Comparison of ENCODE assay signal across 14 cellular contexts in genomic region chr15:45980376-45980775, GRCh38.
A peak's percentile ranks its signal among the peaks of the same experiment; 100 is the strongest.
DNase-seq lines count a peak whose midpoint lies in the region; ATAC-seq and TF ChIP-seq lines count a peak whose summit lies in the region.
"Had no signal": no experiment of that assay in that cellular context is flagged by ENCODE, and none has a peak within 500 bp of the region (broad histone marks: within the 10 kb centered on the region; RNA-seq: fewer than 3 reads in every experiment).

No MANE protein-coding gene starts in this region.

- H3K9me3 Mint-ChIP-seq in natural killer cell treated with Interleukin-12 subunit alpha and Interleukin-12 subunit beta and Interleukin-15 and Interleukin-18, amount 100 ng/mL, for 72 hours: peaks cover 10% of the 10 kb centered on the region

- H3K4me1 ChIP-seq in PC-3 (ENCODE audit: insufficient read depth, low read length) (peaks cover 6% of the 10 kb centered on the region; the same call in 1 of the 2 replicates), RWPE2 (ENCODE audit: insufficient read depth, poor library complexity, severe bottlenecking) (peaks cover 6% of the 10 kb centered on the region), esophagus muscularis mucosa (no peaks in the 10 kb centered on the region)

- H3K27ac Mint-ChIP-seq in natural killer cell treated with Interleukin-12 subunit alpha and Interleukin-12 subunit beta and Interleukin-15 and Interleukin-18, amount 100 ng/mL, for 72 hours: no peak overlapping the region
- H3K27ac Mint-ChIP-seq: CD4-positive, alpha-beta memory T cell; GM23338; H9 had no signal

- TF ChIP-seq CTCF in PC-3 (conservative IDR thresholded peaks at IDR 0.05; ENCODE audit: low read depth, low read length) (no peak), RWPE2 (IDR thresholded peaks at IDR 0.05; ENCODE audit: poor library complexity, severe bottlenecking) (no peak), esophagus muscularis mucosa (IDR thresholded peaks at IDR 0.05) (no peak)

- H3K36me3 Mint-ChIP-seq in natural killer cell treated with Interleukin-12 subunit alpha and Interleukin-12 subunit beta and Interleukin-15 and Interleukin-18, amount 100 ng/mL, for 72 hours: no peaks in the 10 kb centered on the region
- H3K36me3 Mint-ChIP-seq: CD4-positive, alpha-beta memory T cell had no signal

- no peak for TF ChIP-seq EP300 in esophagus muscularis mucosa (IDR thresholded peaks at IDR 0.05)

- BruUV-seq in PC-3 (replicated peaks; lab: Mats Ljungman, UMichigan): no TSS peak

- WGBS in esophagus muscularis mucosa: 98% methylated on average over 4 of the region's 4 CpGs

- POLR2A ChIA-PET in PC-3 (lab: Charles Lee; ENCODE audit: unreplicated experiment): no interaction called here

- H3K4me2 ChIP-seq in PC-3 (ENCODE audit: low read length): 0 out of 2 replicates have a peak overlapping the region, but pooled peaks have one; percentile 1
- H3K4me2 ChIP-seq: GM23338 had no signal

- no peaks in the 10 kb centered on the region for H3F3A ChIP-seq in PC-3 (ENCODE audit: low read length, unreplicated experiment)

- H3K9me2 ChIP-seq in PC-3 (replicated peaks; ENCODE audit: low read length): no peaks in the 10 kb centered on the region

- TF ChIP-seq POLR2A in esophagus muscularis mucosa (IDR thresholded peaks at IDR 0.05; ENCODE audit: low read depth): no peak

- H4K20me1 ChIP-seq in PC-3 (ENCODE audit: low read length): no peaks in the 10 kb centered on the region

- no peak overlapping the region for H3K4me3 Mint-ChIP-seq in natural killer cell treated with Interleukin-12 subunit alpha and Interleukin-12 subunit beta and Interleukin-15 and Interleukin-18, amount 100 ng/mL, for 72 hours
- H3K4me3 Mint-ChIP-seq: CD4-positive, alpha-beta memory T cell; GM23338; H9 had no signal

- no peak overlapping the region for H3K27ac ChIP-seq in PC-3 (ENCODE audit: low read length)
- H3K27ac ChIP-seq in RWPE2 (ENCODE audit: poor library complexity, severe bottlenecking): no peak overlapping the region
- no peak overlapping the region for H3K27ac ChIP-seq in esophagus muscularis mucosa (replicated peaks in 1 of 4)

- H2AFZ ChIP-seq in PC-3 (ENCODE audit: low read length): no peak overlapping the region
- H2AFZ ChIP-seq: GM23338 had no signal

- intact Hi-C loops in PC-3 (cut with micrococcal nuclease) (no loop called here), esophagus muscularis mucosa (cut with DNase I) (no loop called here)

- no peaks in the 10 kb centered on the region for H3K4me1 Mint-ChIP-seq in natural killer cell treated with Interleukin-12 subunit alpha and Interleukin-12 subunit beta and Interleukin-15 and Interleukin-18, amount 100 ng/mL, for 72 hours (ENCODE audit: low read depth in 2 of 2)
- H3K4me1 Mint-ChIP-seq: CD4-positive, alpha-beta memory T cell; GM23338; H9 had no signal

- no peaks in the 10 kb centered on the region for H3K9me3 ChIP-seq in PC-3 (ENCODE audit: low read length)
- H3K9me3 ChIP-seq in RWPE2 (ENCODE audit: severe bottlenecking): no peaks in the 10 kb centered on the region
- H3K9me3 ChIP-seq in esophagus muscularis mucosa: peaks cover 0 to 6% (median 0%) of the 10 kb centered on the region in 4 donors

- ATAC-seq in PC-3 (no peak), RWPE2 (ENCODE audit: low read depth) (peak; percentile 70)
- ATAC-seq in natural killer cell treated with Interleukin-12 subunit alpha and Interleukin-12 subunit beta and Interleukin-15 and Interleukin-18, amount 100 ng/mL, for 72 hours: no peak
- ATAC-seq: GM23338, HCT116 had no signal

- no peak overlapping the region for H3K4me3 ChIP-seq in PC-3 (ENCODE audit: low read length)
- H3K4me3 ChIP-seq in RWPE2 (ENCODE audit: severe bottlenecking): no peak overlapping the region
- H3K4me3 ChIP-seq in esophagus muscularis mucosa: no peak overlapping the region
- H3K4me3 ChIP-seq: GM23338 had no signal

- DNase-seq in PC-3 (peak; percentile 47), RWPE2 (ENCODE audit: low spot score) (no peak), kidney tubule cell (ENCODE audit: low spot score) (peak; percentile 26), esophagus muscularis mucosa (ENCODE audit: extremely low spot score) (no peak)
- DNase-seq in stimulated activated CD4-positive, alpha-beta T cell treated with anti-CD3 and anti-CD28 coated beads, Interleukin-12 subunit alpha, Interleukin-12 subunit beta, amount 100 ng/mL, for 4 hours: no peak
- DNase-seq in natural killer cell treated with Interleukin-12 subunit alpha and Interleukin-12 subunit beta and Interleukin-15 and Interleukin-18, amount 100 ng/mL, for 72 hours (ENCODE audit: low spot score): no peak
- DNase-seq: C1 segment of cervical spinal cord; CD4-positive, alpha-beta memory T cell; COR-L47; DMS153; DND-41; H9 had no signal

- H3K36me3 ChIP-seq in PC-3 (ENCODE audit: low read depth, low read length) (no peaks in the 10 kb centered on the region), RWPE2 (ENCODE audit: low read depth) (no peaks in the 10 kb centered on the region), esophagus muscularis mucosa (no peaks in the 10 kb centered on the region)

- no peak overlapping the region for H3K9ac ChIP-seq in PC-3 (ENCODE audit: low read length)

- CTCF ChIA-PET in PC-3 (lab: Charles Lee): no interaction called here

- H3K79me2 ChIP-seq in PC-3 (ENCODE audit: low read length): no peaks in the 10 kb centered on the region

- H3K27me3 ChIP-seq in PC-3 (ENCODE audit: low read length) (no peaks in the 10 kb centered on the region), RWPE2 (ENCODE audit: insufficient read depth, poor library complexity, severe bottlenecking) (no peaks in the 10 kb centered on the region), esophagus muscularis mucosa (no peaks in the 10 kb centered on the region)

- H3K27me3 Mint-ChIP-seq in natural killer cell treated with Interleukin-12 subunit alpha and Interleukin-12 subunit beta and Interleukin-15 and Interleukin-18, amount 100 ng/mL, for 72 hours: no peaks in the 10 kb centered on the region
- H3K27me3 Mint-ChIP-seq: CD4-positive, alpha-beta memory T cell had no signal

Comparison
In these comparisons a context has a peak if more than half of its experiments do, and no peak if none do; other contexts are left out.
1. DNase-seq: peak in PC-3 (single experiment) and kidney tubule cell (single experiment); none in RWPE2 (single experiment), esophagus muscularis mucosa (single experiment), stimulated activated CD4-positive, alpha-beta T cell treated with anti-CD3 and anti-CD28 coated beads, Interleukin-12 subunit alpha, Interleukin-12 subunit beta, amount 100 ng/mL, for 4 hours (single experiment) and natural killer cell treated with Interleukin-12 subunit alpha and Interleukin-12 subunit beta and Interleukin-15 and Interleukin-18, amount 100 ng/mL, for 72 hours (single experiment).